In the genomic region with DNA sequence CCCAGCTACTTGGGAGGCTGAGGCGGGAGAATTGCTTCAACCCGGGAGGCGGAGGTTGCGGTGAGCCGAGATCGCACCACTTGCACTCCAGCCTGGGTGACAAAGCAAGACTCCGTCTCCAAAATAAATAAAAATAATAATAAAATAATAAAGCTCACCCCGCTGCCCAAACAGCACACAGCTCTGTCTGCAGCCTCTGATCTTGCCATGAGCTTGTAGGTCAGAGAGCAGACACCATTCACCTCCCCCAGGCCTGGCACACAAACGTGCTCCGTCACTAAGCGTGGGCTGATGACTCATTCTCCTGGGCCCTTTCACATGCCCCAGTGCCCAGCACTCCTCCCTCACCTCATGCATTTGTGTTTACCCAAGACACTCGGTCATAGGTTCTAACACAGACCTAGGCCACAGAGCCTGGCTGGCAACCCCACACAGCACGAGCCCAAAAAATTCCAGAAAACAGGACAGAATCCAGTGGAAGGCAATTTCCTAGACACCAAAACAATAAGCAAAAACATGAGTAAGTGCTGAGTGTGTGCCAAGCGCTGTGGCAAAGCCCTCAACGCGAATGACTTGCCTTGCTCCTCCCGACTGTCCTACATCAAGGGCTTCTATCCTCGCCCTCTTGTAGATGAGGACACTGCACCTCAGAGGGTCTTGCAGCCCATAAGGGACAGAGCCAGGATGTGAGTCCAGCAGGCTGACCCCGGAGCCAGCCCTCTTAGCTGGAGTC, we compare ENCODE assay signal across 1 cellular context.
TF ChIP-seq lines count a peak whose summit lies in the region.

No MANE protein-coding gene starts in this region.

TF ChIP-seq in HepG2, 621 proteins besides CTCF, POLR2A, EP300 and RAD21 (continued from another document and continues in another):
- TF ChIP-seq, protein P1, sequence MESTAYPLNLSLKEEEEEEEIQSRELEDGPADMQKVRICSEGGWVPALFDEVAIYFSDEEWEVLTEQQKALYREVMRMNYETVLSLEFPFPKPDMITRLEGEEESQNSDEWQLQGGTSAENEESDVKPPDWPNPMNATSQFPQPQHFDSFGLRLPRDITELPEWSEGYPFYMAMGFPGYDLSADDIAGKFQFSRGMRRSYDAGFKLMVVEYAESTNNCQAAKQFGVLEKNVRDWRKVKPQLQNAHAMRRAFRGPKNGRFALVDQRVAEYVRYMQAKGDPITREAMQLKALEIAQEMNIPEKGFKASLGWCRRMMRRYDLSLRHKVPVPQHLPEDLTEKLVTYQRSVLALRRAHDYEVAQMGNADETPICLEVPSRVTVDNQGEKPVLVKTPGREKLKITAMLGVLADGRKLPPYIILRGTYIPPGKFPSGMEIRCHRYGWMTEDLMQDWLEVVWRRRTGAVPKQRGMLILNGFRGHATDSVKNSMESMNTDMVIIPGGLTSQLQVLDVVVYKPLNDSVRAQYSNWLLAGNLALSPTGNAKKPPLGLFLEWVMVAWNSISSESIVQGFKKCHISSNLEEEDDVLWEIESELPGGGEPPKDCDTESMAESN (CRISPR knock-in tag; conservative IDR thresholded peaks at IDR 0.05): no peak
- TF ChIP-seq, protein P2, sequence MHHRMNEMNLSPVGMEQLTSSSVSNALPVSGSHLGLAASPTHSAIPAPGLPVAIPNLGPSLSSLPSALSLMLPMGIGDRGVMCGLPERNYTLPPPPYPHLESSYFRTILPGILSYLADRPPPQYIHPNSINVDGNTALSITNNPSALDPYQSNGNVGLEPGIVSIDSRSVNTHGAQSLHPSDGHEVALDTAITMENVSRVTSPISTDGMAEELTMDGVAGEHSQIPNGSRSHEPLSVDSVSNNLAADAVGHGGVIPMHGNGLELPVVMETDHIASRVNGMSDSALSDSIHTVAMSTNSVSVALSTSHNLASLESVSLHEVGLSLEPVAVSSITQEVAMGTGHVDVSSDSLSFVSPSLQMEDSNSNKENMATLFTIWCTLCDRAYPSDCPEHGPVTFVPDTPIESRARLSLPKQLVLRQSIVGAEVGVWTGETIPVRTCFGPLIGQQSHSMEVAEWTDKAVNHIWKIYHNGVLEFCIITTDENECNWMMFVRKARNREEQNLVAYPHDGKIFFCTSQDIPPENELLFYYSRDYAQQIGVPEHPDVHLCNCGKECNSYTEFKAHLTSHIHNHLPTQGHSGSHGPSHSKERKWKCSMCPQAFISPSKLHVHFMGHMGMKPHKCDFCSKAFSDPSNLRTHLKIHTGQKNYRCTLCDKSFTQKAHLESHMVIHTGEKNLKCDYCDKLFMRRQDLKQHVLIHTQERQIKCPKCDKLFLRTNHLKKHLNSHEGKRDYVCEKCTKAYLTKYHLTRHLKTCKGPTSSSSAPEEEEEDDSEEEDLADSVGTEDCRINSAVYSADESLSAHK (CRISPR knock-in tag; IDR thresholded peaks at IDR 0.05; ENCODE audit: borderline replicate concordance): no peak
- TF ChIP-seq ZNF124 (CRISPR knock-in tag; IDR thresholded peaks at IDR 0.05): no peak
- no peak for TF ChIP-seq SMARCC2 (IDR thresholded peaks at IDR 0.05)
- 0 out of 2 replicates have a peak, but pooled peaks have one; percentile 43 for TF ChIP-seq HOXA5 (CRISPR knock-in tag; IDR thresholded peaks at IDR 0.05)
- peak; percentile 80 for TF ChIP-seq XRCC5 (optimal IDR thresholded peaks at IDR 0.05; ENCODE audit: low read length)
- no peak; the same call in 1 of the 2 replicates for TF ChIP-seq NFIC (IDR thresholded peaks at IDR 0.05; ENCODE audit: low read length)
- no peak for TF ChIP-seq ZIK1 (CRISPR knock-in tag; IDR thresholded peaks at IDR 0.05; ENCODE audit: borderline replicate concordance, low read depth)
- 0 out of 2 replicates have a peak, but pooled peaks have one; percentile 49 for TF ChIP-seq LRRFIP1 (CRISPR knock-in tag; conservative IDR thresholded peaks at IDR 0.05)
- TF ChIP-seq, protein P3, sequence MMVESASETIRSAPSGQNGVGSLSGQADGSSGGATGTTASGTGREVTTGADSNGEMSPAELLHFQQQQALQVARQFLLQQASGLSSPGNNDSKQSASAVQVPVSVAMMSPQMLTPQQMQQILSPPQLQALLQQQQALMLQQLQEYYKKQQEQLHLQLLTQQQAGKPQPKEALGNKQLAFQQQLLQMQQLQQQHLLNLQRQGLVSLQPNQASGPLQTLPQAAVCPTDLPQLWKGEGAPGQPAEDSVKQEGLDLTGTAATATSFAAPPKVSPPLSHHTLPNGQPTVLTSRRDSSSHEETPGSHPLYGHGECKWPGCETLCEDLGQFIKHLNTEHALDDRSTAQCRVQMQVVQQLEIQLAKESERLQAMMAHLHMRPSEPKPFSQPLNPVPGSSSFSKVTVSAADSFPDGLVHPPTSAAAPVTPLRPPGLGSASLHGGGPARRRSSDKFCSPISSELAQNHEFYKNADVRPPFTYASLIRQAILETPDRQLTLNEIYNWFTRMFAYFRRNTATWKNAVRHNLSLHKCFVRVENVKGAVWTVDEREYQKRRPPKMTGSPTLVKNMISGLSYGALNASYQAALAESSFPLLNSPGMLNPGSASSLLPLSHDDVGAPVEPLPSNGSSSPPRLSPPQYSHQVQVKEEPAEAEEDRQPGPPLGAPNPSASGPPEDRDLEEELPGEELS (CRISPR knock-in tag; IDR thresholded peaks at IDR 0.05): peak; percentile 85
- TF ChIP-seq ZNF746 (CRISPR knock-in tag; IDR thresholded peaks at IDR 0.05): no peak; the same call in 1 of the 2 replicates
- peak; percentile 84; the same call in 1 of the 2 replicates for TF ChIP-seq ZKSCAN8 (CRISPR knock-in tag; IDR thresholded peaks at IDR 0.05; ENCODE audit: borderline replicate concordance)
- TF ChIP-seq, protein P4, sequence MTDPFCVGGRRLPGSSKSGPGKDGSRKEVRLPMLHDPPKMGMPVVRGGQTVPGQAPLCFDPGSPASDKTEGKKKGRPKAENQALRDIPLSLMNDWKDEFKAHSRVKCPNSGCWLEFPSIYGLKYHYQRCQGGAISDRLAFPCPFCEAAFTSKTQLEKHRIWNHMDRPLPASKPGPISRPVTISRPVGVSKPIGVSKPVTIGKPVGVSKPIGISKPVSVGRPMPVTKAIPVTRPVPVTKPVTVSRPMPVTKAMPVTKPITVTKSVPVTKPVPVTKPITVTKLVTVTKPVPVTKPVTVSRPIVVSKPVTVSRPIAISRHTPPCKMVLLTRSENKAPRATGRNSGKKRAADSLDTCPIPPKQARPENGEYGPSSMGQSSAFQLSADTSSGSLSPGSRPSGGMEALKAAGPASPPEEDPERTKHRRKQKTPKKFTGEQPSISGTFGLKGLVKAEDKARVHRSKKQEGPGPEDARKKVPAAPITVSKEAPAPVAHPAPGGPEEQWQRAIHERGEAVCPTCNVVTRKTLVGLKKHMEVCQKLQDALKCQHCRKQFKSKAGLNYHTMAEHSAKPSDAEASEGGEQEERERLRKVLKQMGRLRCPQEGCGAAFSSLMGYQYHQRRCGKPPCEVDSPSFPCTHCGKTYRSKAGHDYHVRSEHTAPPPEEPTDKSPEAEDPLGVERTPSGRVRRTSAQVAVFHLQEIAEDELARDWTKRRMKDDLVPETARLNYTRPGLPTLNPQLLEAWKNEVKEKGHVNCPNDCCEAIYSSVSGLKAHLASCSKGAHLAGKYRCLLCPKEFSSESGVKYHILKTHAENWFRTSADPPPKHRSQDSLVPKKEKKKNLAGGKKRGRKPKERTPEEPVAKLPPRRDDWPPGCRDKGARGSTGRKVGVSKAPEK (CRISPR knock-in tag; IDR thresholded peaks at IDR 0.05; ENCODE audit: borderline replicate concordance): no peak
- TF ChIP-seq NFAT5 (CRISPR knock-in tag; IDR thresholded peaks at IDR 0.05): no peak
- peak; percentile 91; the same call in 1 of the 2 replicates for TF ChIP-seq ZNF644 (CRISPR knock-in tag; IDR thresholded peaks at IDR 0.05; ENCODE audit: low read depth)
- TF ChIP-seq KLF6 (CRISPR knock-in tag; IDR thresholded peaks at IDR 0.05): no peak
- no peak for TF ChIP-seq GTF3A (CRISPR knock-in tag; conservative IDR thresholded peaks at IDR 0.05)
- TF ChIP-seq, protein P5, sequence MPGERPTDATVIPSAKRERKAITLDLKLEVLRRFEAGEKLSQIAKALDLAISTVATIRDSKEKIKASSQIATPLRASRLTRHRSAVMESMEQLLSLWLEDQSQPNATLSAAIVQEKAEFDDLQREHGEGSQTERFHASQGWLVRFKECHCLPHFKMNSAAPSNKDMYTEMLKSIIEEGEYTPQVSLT (CRISPR knock-in tag; IDR thresholded peaks at IDR 0.05; ENCODE audit: borderline replicate concordance, low read depth): no peak
- TF ChIP-seq ETV5 (CRISPR knock-in tag; IDR thresholded peaks at IDR 0.05; ENCODE audit: borderline replicate concordance): peak; percentile 57; the same call in 1 of the 2 replicates
- TF ChIP-seq CAMTA2 (CRISPR knock-in tag; IDR thresholded peaks at IDR 0.05; ENCODE audit: borderline replicate concordance): no peak
- TF ChIP-seq ZNF510 (CRISPR knock-in tag; IDR thresholded peaks at IDR 0.05; ENCODE audit: low read depth): no peak
- TF ChIP-seq TFDP2 (CRISPR knock-in tag; IDR thresholded peaks at IDR 0.05): no peak
- peak; percentile 86; the same call in 1 of the 2 replicates for TF ChIP-seq RCOR2 (CRISPR knock-in tag; IDR thresholded peaks at IDR 0.05)
- no peak for TF ChIP-seq SALL2 (CRISPR knock-in tag; IDR thresholded peaks at IDR 0.05)
- TF ChIP-seq, protein P6, sequence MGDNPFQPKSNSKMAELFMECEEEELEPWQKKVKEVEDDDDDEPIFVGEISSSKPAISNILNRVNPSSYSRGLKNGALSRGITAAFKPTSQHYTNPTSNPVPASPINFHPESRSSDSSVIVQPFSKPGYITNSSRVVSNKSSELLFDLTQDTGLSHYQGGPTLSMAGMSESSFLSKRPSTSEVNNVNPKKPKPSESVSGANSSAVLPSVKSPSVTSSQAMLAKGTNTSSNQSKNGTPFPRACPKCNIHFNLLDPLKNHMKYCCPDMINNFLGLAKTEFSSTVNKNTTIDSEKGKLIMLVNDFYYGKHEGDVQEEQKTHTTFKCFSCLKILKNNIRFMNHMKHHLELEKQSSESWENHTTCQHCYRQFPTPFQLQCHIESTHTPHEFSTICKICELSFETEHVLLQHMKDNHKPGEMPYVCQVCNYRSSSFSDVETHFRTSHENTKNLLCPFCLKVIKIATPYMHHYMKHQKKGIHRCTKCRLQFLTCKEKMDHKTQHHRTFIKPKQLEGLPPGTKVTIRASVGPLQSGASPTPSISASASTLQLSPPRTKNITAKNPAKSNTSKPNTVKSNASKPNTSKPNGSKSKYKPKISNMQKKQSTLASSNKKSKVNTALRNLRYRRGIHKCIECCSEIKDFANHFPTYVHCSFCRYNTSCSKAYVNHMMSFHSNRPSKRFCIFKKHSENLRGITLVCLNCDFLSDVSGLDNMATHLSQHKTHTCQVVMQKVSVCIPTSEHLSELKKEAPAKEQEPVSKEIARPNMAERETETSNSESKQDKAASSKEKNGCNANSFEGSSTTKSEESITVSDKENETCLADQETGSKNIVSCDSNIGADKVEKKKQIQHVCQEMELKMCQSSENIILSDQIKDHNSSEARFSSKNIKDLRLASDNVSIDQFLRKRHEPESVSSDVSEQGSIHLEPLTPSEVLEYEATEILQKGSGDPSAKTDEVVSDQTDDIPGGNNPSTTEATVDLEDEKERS (CRISPR knock-in tag; IDR thresholded peaks at IDR 0.05): no peak; the same call in 1 of the 2 replicates
- TF ChIP-seq SUZ12 (IDR thresholded peaks at IDR 0.05; ENCODE audit: low read depth, low read length): no peak
